In the genomic region with DNA sequence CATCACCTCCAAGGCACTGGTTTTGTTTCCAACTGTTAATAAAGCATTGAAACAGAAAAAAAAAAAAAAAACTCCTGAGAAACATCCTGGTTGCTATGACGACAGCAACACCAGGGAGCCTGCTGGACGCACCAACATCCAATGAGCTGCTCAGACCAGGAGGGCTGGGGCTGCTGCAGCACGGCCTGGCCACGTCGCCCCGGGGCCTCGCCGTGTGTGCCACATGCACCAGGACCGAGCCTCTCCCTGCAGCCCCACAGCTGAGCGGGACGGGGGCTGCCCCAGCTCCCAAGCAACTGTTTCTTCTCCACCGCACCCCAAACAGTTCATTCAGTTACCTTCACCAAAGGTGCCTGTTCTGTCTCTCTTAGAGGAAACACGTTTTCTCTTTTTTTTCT, we compare ENCODE assay signal across 10 cellular contexts. TPM values are rescaled to one million over a fixed set of nuclear protein-coding genes. Genes with fewer than 3 reads are reported as not detected.
DNase-seq lines count a peak whose midpoint lies in the region; ATAC-seq, FAIRE-seq and TF ChIP-seq lines count a peak whose summit lies in the region.
"Had no signal": no experiment of that assay in that cellular context is flagged by ENCODE, and none has a peak within 500 bp of the region (broad histone marks: within the 10 kb centered on the region; RNA-seq: fewer than 3 reads in every experiment).

No MANE protein-coding gene starts in this region.

- FAIRE-seq in K562 (lab: Jason Lieb, UNC) (no peak), keratinocyte (lab: Jason Lieb, UNC) (no peak), GM12891 (lab: Jason Lieb, UNC) (no peak)
- FAIRE-seq: A549 had no signal

- peak; percentile 5 for DNase-seq in NCI-H2196 (lab: John Stamatoyannopoulos, UW; ENCODE audit: unreplicated experiment)
- DNase-seq in NCI-H2196 treated with DMSO at 0.1 percent for 48 hours (lab: John Stamatoyannopoulos, UW; ENCODE audit: unreplicated experiment): no peak
- peak in 1 of 4 experiments; percentile 20 for DNase-seq in K562 (ENCODE audit: extremely low read depth in 1 of 4, low spot score in 3 of 4)
- no peak for DNase-seq in keratinocyte (ENCODE audit: low read depth, low spot score)
- DNase-seq in stomach: no peak
- DNase-seq in NOMO-1 (lab: John Stamatoyannopoulos, UW; ENCODE audit: unreplicated experiment in 2 of 2): no peak
- no peak for DNase-seq in GM12891 (ENCODE audit: insufficient read length, low spot score)
- DNase-seq: SW 1271 had no signal

- H3K4me2 ChIP-seq in K562 (ENCODE audit: insufficient read depth, low read length) (no peak overlapping the region), keratinocyte (ENCODE audit: control insufficient read depth, extremely low read depth, insufficient read depth, low read depth, low read length) (peak overlapping the region; percentile 52)
- H3K4me2 ChIP-seq: A549 had no signal

- POLR2A ChIA-PET in K562 (lab: Yijun Ruan, JAX): interaction anchor here (1.0 kb wide), 1 partner anchor 21 kb away, joined by 4 read pairs; no protein-coding TSS in a partner anchor

- no peak for ATAC-seq in K562
- no peak for ATAC-seq in GM18502 (IDR thresholded peaks at IDR 0.05; ENCODE audit: poor library complexity, unreplicated experiment)
- ATAC-seq: A549 had no signal

- H3K27ac ChIP-seq in K562 (ENCODE audit: extremely low read depth, low read depth, low read length) (no peak overlapping the region), keratinocyte (ENCODE audit: control insufficient read depth, insufficient read depth, low read length) (no peak overlapping the region), stomach (peak overlapping the region in 3 of 5 donors; percentile 63 to 67 (median 65))
- H3K27ac ChIP-seq: A549 had no signal

- CTCF ChIA-PET in K562 (lab: Yijun Ruan, JAX; ENCODE audit: low intra/inter-chr PET ratio): no interaction called here

- TF ChIP-seq POLR2A in K562 (conservative IDR thresholded peaks at IDR 0.05): no peak
- TF ChIP-seq POLR2A in stomach (IDR thresholded peaks at IDR 0.05): no peak
- TF ChIP-seq POLR2A in GM12891 (IDR thresholded peaks at IDR 0.05; ENCODE audit: low read depth, low read length): no peak

- no TSS peak for BruUV-seq in K562 (replicated peaks; lab: Mats Ljungman, UMichigan)

- no peaks in the 10 kb centered on the region for H4K20me1 ChIP-seq in K562 (replicated peaks; ENCODE audit: control insufficient read depth, insufficient read depth, low read length)
- H4K20me1 ChIP-seq in keratinocyte (ENCODE audit: control insufficient read depth, extremely low read depth, insufficient read depth, low read length): no peaks in the 10 kb centered on the region

- H3K27me3 ChIP-seq in K562 (ENCODE audit: control insufficient read depth in 2 of 2, insufficient read depth in 2 of 2, low read length in 2 of 2) (no peaks in the 10 kb centered on the region), keratinocyte (ENCODE audit: control insufficient read depth, extremely low read depth, insufficient read depth, low read length) (no peaks in the 10 kb centered on the region), stomach (no peaks in the 10 kb centered on the region)

- WGBS in K562 (ENCODE audit: insufficient coverage, low coverage, missing lambda C conversion rate): 86% methylated on average over 1 of the region's 13 CpGs
- WGBS in stomach, 5 donors: 58 to 70% (median 64%) methylated on average over 13 of the region's 13 CpGs

- TF ChIP-seq RAD21 in K562 (CRISPR knock-in tag; conservative IDR thresholded peaks at IDR 0.05 in 1 of 2, IDR thresholded peaks at IDR 0.05 in 1 of 2): no peak

- H3K9me1 ChIP-seq in K562 (ENCODE audit: control insufficient read depth, insufficient read depth, low read length): no peaks in the 10 kb centered on the region
- H3K9me1 ChIP-seq in keratinocyte (ENCODE audit: control insufficient read depth, extremely low read depth, insufficient read depth, low read length): peaks cover 3% of the 10 kb centered on the region

- H3K4me1 ChIP-seq in K562 (replicated peaks in 1 of 2; ENCODE audit: control insufficient read depth in 2 of 2, insufficient read depth in 2 of 2, low read length in 2 of 2) (peaks cover 0 to 6% of the 10 kb centered on the region in 2 experiments; a peak in 2 of 5 replicates), keratinocyte (ENCODE audit: control insufficient read depth, extremely low read depth, insufficient read depth, low read length) (peaks cover 14% of the 10 kb centered on the region), stomach (peaks cover 10 to 41% (median 24%) of the 10 kb centered on the region in 4 donors)
- H3K4me1 ChIP-seq: A549 had no signal

- intact Hi-C loops in K562 (cut with micrococcal nuclease): no loop called here
- intact Hi-C loops in stomach (cut with DNase I; ENCODE audit: low total_unique reads): no loop called here

- H3K79me2 ChIP-seq in K562 (ENCODE audit: control insufficient read depth, insufficient read depth, low read length) (peaks cover 29% of the 10 kb centered on the region), keratinocyte (ENCODE audit: control insufficient read depth, insufficient read depth, low read length) (peaks cover 3% of the 10 kb centered on the region)

- dilution Hi-C loops in keratinocyte (cut with MboI; ENCODE audit: extremely low pct_ligation_motif_present, low sequenced_read_pairs): loop anchor here (10.0 kb wide), 1 partner anchor 47 kb away; no protein-coding TSS in a partner anchor

- TF ChIP-seq CTCF in K562 (IDR thresholded peaks at IDR 0.05 in 2 of 3, conservative IDR thresholded peaks at IDR 0.05 in 1 of 3; ENCODE audit: insufficient read depth in 2 of 3, low read depth in 1 of 3, low read length in 3 of 3) (no peak), keratinocyte (optimal IDR thresholded peaks at IDR 0.05 in 1 of 3, IDR thresholded peaks at IDR 0.05 in 1 of 3, conservative IDR thresholded peaks at IDR 0.05 in 1 of 3; ENCODE audit: extremely low read depth in 1 of 3, insufficient read depth in 2 of 3, low read length in 3 of 3) (no peak), stomach (IDR thresholded peaks at IDR 0.05) (no peak)

- H3K9me3 ChIP-seq in K562 (replicated peaks; ENCODE audit: control insufficient read depth, insufficient read depth, low read depth, low read length) (no peaks in the 10 kb centered on the region; the same call in 1 of the 2 replicates), keratinocyte (ENCODE audit: control insufficient read depth, low read depth, low read length) (no peaks in the 10 kb centered on the region), stomach (no peaks in the 10 kb centered on the region)
- H3K9me3 ChIP-seq: A549 had no signal

- in situ Hi-C loops in K562 (cut with MboI): no loop called here

- H3K4me3 ChIP-seq in K562 (no peak overlapping the region), keratinocyte (ENCODE audit: control insufficient read depth in 2 of 3, extremely low read depth in 1 of 3, insufficient read depth in 2 of 3, low read depth in 1 of 3, low read length in 3 of 3) (no peak overlapping the region), stomach (no peak overlapping the region)
- H3K4me3 ChIP-seq: A549 had no signal

- peaks cover 3% of the 10 kb centered on the region; the same call in 1 of the 3 replicates for H3K36me3 ChIP-seq in K562 (ENCODE audit: control insufficient read depth, insufficient read depth, low read length)
- H3K36me3 ChIP-seq in keratinocyte (ENCODE audit: control insufficient read depth in 2 of 2, extremely low read depth in 1 of 2, insufficient read depth in 2 of 2, low read length in 2 of 2): no peaks in the 10 kb centered on the region
- peaks cover 0 to 18% (median 3%) of the 10 kb centered on the region in 4 donors for H3K36me3 ChIP-seq in stomach

- H3K9ac ChIP-seq in K562 (ENCODE audit: insufficient read depth in 1 of 2, low read depth in 2 of 2, low read length in 2 of 2): no peak overlapping the region
- peak overlapping the region; percentile 13 for H3K9ac ChIP-seq in keratinocyte (ENCODE audit: control insufficient read depth, extremely low read depth, insufficient read depth, low read length)

- H2AFZ ChIP-seq in K562 (ENCODE audit: low read depth, low read length) (no peak overlapping the region), keratinocyte (ENCODE audit: control insufficient read depth, low read length) (no peak overlapping the region)

- TF ChIP-seq EP300 in K562 (IDR thresholded peaks at IDR 0.05; ENCODE audit: low read length) (no peak), stomach (IDR thresholded peaks at IDR 0.05) (no peak)

TF ChIP-seq in GM12891, 5 proteins besides CTCF, POLR2A, EP300 and RAD21 (continues in another document):
- no peak for TF ChIP-seq POU2F2 (IDR thresholded peaks at IDR 0.05; ENCODE audit: low read depth, low read length)
- no peak for TF ChIP-seq TAF1 (IDR thresholded peaks at IDR 0.05; ENCODE audit: low read depth, low read length)

RNA-seq across cellular contexts. Expression of gene RASA3, which starts 54.5 kb away (rescaled TPM):
- total RNA-seq in K562 (2011; cell fraction: chromatin; rRNA removed; ENCODE audit: low replicate concordance): 25.3 and 38.4 TPM in 2 replicates
- total RNA-seq in K562 (2011; cell fraction: nucleolus; rRNA removed): 14.7 and 16.1 TPM in 2 replicates
- total RNA-seq in K562 (2011; cell fraction: nucleoplasm; rRNA removed): 13.4 and 15.3 TPM in 2 replicates
- total RNA-seq in K562 (2014; rRNA removed) (15.3 and 17.8 TPM in 2 replicates), K562 (2014; rRNA removed; fragmentation: Illumina TruSeq; extraction: Trizol) (9.6 and 10.7 TPM in 2 replicates), K562 (2015; rRNA removed; fragmentation: Illumina TruSeq; extraction: Trizol) (12.9 and 13.7 TPM in 2 replicates), K562 (2021) (21.4 and 25.3 TPM in 2 replicates), stomach (10 to 100 TPM in 1 of 5 donors, 1 to 10 TPM in 4; 3.8 to 22.3 (median 6.4) TPM)
- polyA plus RNA-seq in K562 (2011; rRNA removed) (14.1 and 14.4 TPM in 2 replicates), K562 (2014; fragmentation: Illumina TruSeq; extraction: Trizol) (17.3 and 19.7 TPM in 2 replicates), K562 (2014; fragmentation: Nextera tagmentation; extraction: Ambion mirVana) (1 to 10 TPM in 1 of 2 experiments, under 1 TPM in 1; 0.72 to 1.2 TPM), K562 (2014; rRNA removed) (19.1 and 21.9 TPM in 2 replicates), keratinocyte (3.5 to 6.9 TPM (median 4.1 TPM) in 3 replicates), stomach (10 to 100 TPM in 2 of 3 donors, 1 to 10 TPM in 1; 3.7 to 11.8 (median 10.9) TPM)
- polyA plus RNA-seq in K562 (2011; cell fraction: cytosol; rRNA removed): 14.1 and 18.5 TPM in 2 replicates
- polyA plus RNA-seq in K562 (2011; cell fraction: nucleus; rRNA removed): 16.6 and 21.7 TPM in 2 replicates
- 17.5 and 23.4 TPM in 2 replicates for polyA plus RNA-seq in K562 (2012)
- polyA minus RNA-seq in K562 (2011; rRNA and poly(A)+ RNA removed): 10.5 and 13.0 TPM in 2 replicates
- polyA minus RNA-seq in K562 (2011; cell fraction: cytosol; rRNA and poly(A)+ RNA removed): 10.9 and 12.9 TPM in 2 replicates
- polyA minus RNA-seq in K562 (2011; cell fraction: nucleus; rRNA and poly(A)+ RNA removed): 6.3 and 8.4 TPM in 2 replicates
- 1.1 TPM for polyA plus RNA-seq in keratinocyte (2011; ENCODE audit: low read depth)
- polyA plus RNA-seq in keratinocyte (2011; cell fraction: cytosol; rRNA removed): 3.1 and 4.8 TPM in 2 replicates
- 5.9 and 7.0 TPM in 2 replicates for polyA plus RNA-seq in keratinocyte (2011; cell fraction: nucleus; rRNA removed)
- polyA plus RNA-seq in keratinocyte (2012; ENCODE audit: low replicate concordance): 2.0 and 6.9 TPM in 2 replicates
- polyA minus RNA-seq in keratinocyte: 3.6 to 5.4 TPM (median 4.5 TPM) in 3 replicates
- 5.2 TPM for polyA minus RNA-seq in keratinocyte (2011; cell fraction: cytosol; rRNA and poly(A)+ RNA removed)
- polyA minus RNA-seq in keratinocyte (2011; cell fraction: nucleus; rRNA and poly(A)+ RNA removed): 5.0 and 6.9 TPM in 2 replicates
- 13.4 TPM for polyA plus RNA-seq in GM12891 (2012; ENCODE audit: low read depth, missing spikeins)

Comparison
In these comparisons a context has a peak if more than half of its experiments do, and no peak if none do; other contexts are left out.
1. H3K27ac ChIP-seq: peak in stomach (3 of 5); none in K562 (single experiment) and keratinocyte (single experiment).